26 cellular contexts compared by ENCODE assay signal in genomic region chr6:83313880-83314279, GRCh38.
DNase-seq lines count a peak whose midpoint lies in the region; ATAC-seq, FAIRE-seq and TF ChIP-seq lines count a peak whose summit lies in the region.
"Had no signal": no experiment of that assay in that cellular context is flagged by ENCODE, and none has a peak within 500 bp of the region (broad histone marks: within the 10 kb centered on the region; RNA-seq: fewer than 3 reads in every experiment).

No MANE protein-coding gene starts in this region.

- DNase-seq in OCI-M1 (lab: John Stamatoyannopoulos, UW) (peak; percentile 46), lower lobe of right lung (no peak)
- DNase-seq: activated CD4-positive, alpha-beta T cell treated with anti-CD3 and anti-CD28 coated beads, Interleukin-2, amount 10 ng/mL, durations not matched to agents 7 days and 5 days; activated T-cell treated with anti-CD3 and anti-CD28 coated beads, Interleukin-2, amount 50 U/mL, for 4 hours; adrenal gland; COR-L47; DMS79 treated with DMSO at 0.1 percent for 48 hours; MG63; NCI-H1436 treated with DMSO at 0.1 percent for 48 hours; NCI-H2107; NCI-H774; PC-3; retina; small intestine; stimulated activated CD4-positive, alpha-beta T cell treated with anti-CD3 and anti-CD28 coated beads, Interleukin-2, amount 100 ng/mL, for 24 hours; trophoblast cell had no signal

- ATAC-seq in GM18511 (IDR thresholded peaks at IDR 0.05; ENCODE audit: unreplicated experiment) = peak; percentile 59
- ATAC-seq in HG03432 (IDR thresholded peaks at IDR 0.05; ENCODE audit: unreplicated experiment) = peak; percentile 43
- no peak for ATAC-seq in lower lobe of right lung
- no peak for ATAC-seq in GM19023 (IDR thresholded peaks at IDR 0.05; ENCODE audit: unreplicated experiment)
- no peak for ATAC-seq in HG03175 (IDR thresholded peaks at IDR 0.05; ENCODE audit: unreplicated experiment)
- ATAC-seq: K562, PC-3, SK-N-SH treated with all-trans-retinoic acid at 6 μM for 48 hours had no signal

- H3K9me3 ChIP-seq in lower lobe of right lung = no peaks in the 10 kb centered on the region
- H3K9me3 ChIP-seq: adrenal gland; BLaER1 treated with 17β-estradiol and CSF1 and Interleukin-3, amounts not matched to agents 10 nM and 100 nM; MG63 had no signal

- H3K27me3 ChIP-seq in lower lobe of right lung (ENCODE audit: low read depth) = no peaks in the 10 kb centered on the region
- H3K27me3 ChIP-seq: adrenal gland; BLaER1 treated with 17β-estradiol and CSF1 and Interleukin-3, amounts not matched to agents 10 nM and 100 nM; MG63 had no signal

- no peaks in the 10 kb centered on the region for H3K4me1 ChIP-seq in lower lobe of right lung
- H3K4me1 ChIP-seq: adrenal gland had no signal

- no peaks in the 10 kb centered on the region for H3K36me3 ChIP-seq in lower lobe of right lung
- H3K36me3 ChIP-seq: BLaER1 treated with 17β-estradiol and CSF1 and Interleukin-3, amounts not matched to agents 10 nM and 100 nM; MG63 had no signal

- H3K4me3 ChIP-seq in lower lobe of right lung = no peak overlapping the region
- H3K4me3 ChIP-seq: adrenal gland; BLaER1 treated with 17β-estradiol and CSF1 and Interleukin-3, amounts not matched to agents 10 nM and 100 nM; K562; lung; MG63 had no signal

- intact Hi-C loops in lower lobe of right lung (cut with DNase I) = no loop called here

- TF ChIP-seq CTCF in lower lobe of right lung (IDR thresholded peaks at IDR 0.05) = no peak

- FAIRE-seq in islet of Langerhans (lab: Jason Lieb, UNC) = peak; percentile 36
- FAIRE-seq: endothelial cell of umbilical vein had no signal

- H3K27ac ChIP-seq in lower lobe of right lung = no peak overlapping the region
- H3K27ac ChIP-seq: adrenal gland; BLaER1 treated with 17β-estradiol and CSF1 and Interleukin-3, amounts not matched to agents 10 nM and 100 nM had no signal

Comparison
In these comparisons a context has a peak if more than half of its experiments do, and no peak if none do; other contexts are left out.
1. ATAC-seq: peak in GM18511 (single experiment) and HG03432 (single experiment); none in lower lobe of right lung (0 of 2), GM19023 (single experiment) and HG03175 (single experiment).